ENCODE assay signal across 8 cellular contexts in genomic region chr1:16181887-16182719, GRCh38. TPM values are rescaled to one million over a fixed set of nuclear protein-coding genes. Genes with fewer than 3 reads are reported as not detected.
A peak's percentile ranks its signal among the peaks of the same experiment; 100 is the strongest.
DNase-seq lines count a peak whose midpoint lies in the region; TF ChIP-seq lines count a peak whose summit lies in the region.

No MANE protein-coding gene starts in this region.

- H3K4me1 ChIP-seq in liver (ENCODE audit: control insufficient read depth in 4 of 4, insufficient read depth in 4 of 4, low read length in 3 of 4) (peaks cover 15 to 74% (median 49%) of the 10 kb centered on the region in 4 donors), transverse colon (peaks cover 16 to 38% (median 24%) of the 10 kb centered on the region in 4 donors)

- H3K4me3 ChIP-seq in liver (ENCODE audit: low read depth in 1 of 3, low read length in 3 of 3) = no peak overlapping the region
- no peak overlapping the region for H3K4me3 ChIP-seq in transverse colon

- 51% methylated on average over 18 of the region's 18 CpGs for WGBS in liver
- 11 to 52% methylated on average over 3 to 15 of the region's 18 CpGs for WGBS in transverse colon (ENCODE audit: low coverage in 1 of 2), 2 donors

- peak in 1 of 2 donors; percentile 50 for TF ChIP-seq RAD21 in liver (IDR thresholded peaks at IDR 0.05)

- no peaks in the 10 kb centered on the region for H3K9me3 ChIP-seq in liver (ENCODE audit: control insufficient read depth in 4 of 4, low read length in 3 of 4)
- no peaks in the 10 kb centered on the region for H3K9me3 ChIP-seq in transverse colon

- H3K36me3 ChIP-seq in liver (ENCODE audit: control insufficient read depth in 4 of 4, insufficient read depth in 3 of 4, low read depth in 1 of 4, low read length in 3 of 4) (no peaks in the 10 kb centered on the region), transverse colon (no peaks in the 10 kb centered on the region)

- no peak for TF ChIP-seq EP300 in transverse colon (IDR thresholded peaks at IDR 0.05; ENCODE audit: low read depth)

- DNase-seq in HuH-7 (ENCODE audit: low spot score) (peak; percentile 71), dedifferentiated amniotic fluid mesenchymal stem cell (ENCODE audit: extremely low spot score) (peak; percentile 87), transverse colon (peak; percentile 84), NCI-H510A (lab: John Stamatoyannopoulos, UW) (no peak), NCI-H345 (lab: John Stamatoyannopoulos, UW) (no peak), DMS114 treated with DMSO at 0.1 percent for 48 hours (lab: John Stamatoyannopoulos, UW; ENCODE audit: unreplicated experiment) (no peak)
- no peak for DNase-seq in activated CD4-positive, alpha-beta T cell treated with anti-CD3 and anti-CD28 coated beads, Interleukin-2, amount 50 U/mL, for 4 hours

- peak; percentile 42 for TF ChIP-seq POLR2A in transverse colon (IDR thresholded peaks at IDR 0.05)

- TF ChIP-seq CTCF in liver (IDR thresholded peaks at IDR 0.05; ENCODE audit: low read depth, low read length, missing input control) (no peak), transverse colon (IDR thresholded peaks at IDR 0.05) (no peak)

- H3K27ac ChIP-seq in liver (ENCODE audit: low read depth in 1 of 2, low read length in 2 of 2) (peak overlapping the region; percentile 62 to 83), transverse colon (peak overlapping the region; percentile 77 to 92 (median 84))

- intact Hi-C loops in transverse colon (cut with DNase I; ENCODE audit: low total_unique reads) = no loop called here

- H3K27me3 ChIP-seq in liver (ENCODE audit: control insufficient read depth in 4 of 4, insufficient read depth in 4 of 4, low read length in 3 of 4) = no peaks in the 10 kb centered on the region
- no peaks in the 10 kb centered on the region for H3K27me3 ChIP-seq in transverse colon

- in situ Hi-C loops in transverse colon (cut with MboI; ENCODE audit: low pct_ligation_motif_present in 1 of 4, low pct_unique_long_range_greater_than_20kb in 1 of 4, low sequenced_read_pairs in 3 of 4) = loop anchor here in 1 of 4 donors (5.0 kb wide), 1 partner anchor 100 kb away; no protein-coding TSS in a partner anchor

- H3K9ac ChIP-seq in liver (ENCODE audit: low read depth in 1 of 2, low read length in 2 of 2) = no peak overlapping the region

TF ChIP-seq in liver, 16 proteins besides CTCF, POLR2A, EP300 and RAD21:
- TF ChIP-seq GABPA (IDR thresholded peaks at IDR 0.05 in 1 of 2, conservative IDR thresholded peaks at IDR 0.05 in 1 of 2) = no peak
- TF ChIP-seq HNF4G (IDR thresholded peaks at IDR 0.05) = no peak
- peak; percentile 55 for TF ChIP-seq YY1 (IDR thresholded peaks at IDR 0.05)
- TF ChIP-seq FOXA2 (IDR thresholded peaks at IDR 0.05) = no peak
- TF ChIP-seq, protein P1, sequence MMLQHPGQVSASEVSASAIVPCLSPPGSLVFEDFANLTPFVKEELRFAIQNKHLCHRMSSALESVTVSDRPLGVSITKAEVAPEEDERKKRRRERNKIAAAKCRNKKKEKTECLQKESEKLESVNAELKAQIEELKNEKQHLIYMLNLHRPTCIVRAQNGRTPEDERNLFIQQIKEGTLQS (IDR thresholded peaks at IDR 0.05) = peak; percentile 89
- TF ChIP-seq RXRA (IDR thresholded peaks at IDR 0.05) = peak; percentile 82 to 87
- peak; percentile 93 for TF ChIP-seq NR2F2 (IDR thresholded peaks at IDR 0.05)
- TF ChIP-seq EGR1 (IDR thresholded peaks at IDR 0.05; ENCODE audit: low read depth in 2 of 2) = no peak
- no peak for TF ChIP-seq ZBTB33 (IDR thresholded peaks at IDR 0.05)
- TF ChIP-seq, protein P2, sequence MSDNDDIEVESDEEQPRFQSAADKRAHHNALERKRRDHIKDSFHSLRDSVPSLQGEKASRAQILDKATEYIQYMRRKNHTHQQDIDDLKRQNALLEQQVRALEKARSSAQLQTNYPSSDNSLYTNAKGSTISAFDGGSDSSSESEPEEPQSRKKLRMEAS (IDR thresholded peaks at IDR 0.05) = no peak
- peak; percentile 41 to 53 for TF ChIP-seq HNF4A (conservative IDR thresholded peaks at IDR 0.05)
- TF ChIP-seq TAF1 (conservative IDR thresholded peaks at IDR 0.05) = no peak
- TF ChIP-seq FOXA1 (IDR thresholded peaks at IDR 0.05) = no peak
- TF ChIP-seq SP1 (IDR thresholded peaks at IDR 0.05) = peak; percentile 90
- TF ChIP-seq REST (IDR thresholded peaks at IDR 0.05) = no peak
- TF ChIP-seq JUND (IDR thresholded peaks at IDR 0.05) = peak; percentile 91 to 97

RNA-seq across cellular contexts. Expression of gene EPHA2, which starts 26.2 kb away (rescaled TPM):
- 10 to 100 TPM in 1 of 2 donors, 1 to 10 TPM in 1; 5.8 to 11.1 TPM for total RNA-seq in liver
- 1 to 10 TPM; 2.9 to 7.9 TPM for polyA plus RNA-seq in liver
- 10 to 100 TPM in 3 of 4 donors, 1 to 10 TPM in 1; 2.6 to 68.8 (median 30.5) TPM for total RNA-seq in transverse colon

RNA-seq across cellular contexts. Expression of gene ARHGEF19, which starts 30.3 kb away (rescaled TPM):
- total RNA-seq in liver (1 to 10 TPM in 1 of 2 donors, under 1 TPM in 1; 0.79 to 3.0 TPM), transverse colon (10 to 100 TPM in 2 of 4 donors, 1 to 10 TPM in 2; 5.7 to 46.8 (median 10.8) TPM)
- 1 to 10 TPM; 1.9 to 3.2 TPM for polyA plus RNA-seq in liver

RNA-seq across cellular contexts. Expression of gene CPLANE2, which starts 54.9 kb away (rescaled TPM):
- 1 to 10 TPM; 2.5 to 2.7 TPM for total RNA-seq in liver
- polyA plus RNA-seq in liver = 1 to 10 TPM in 1 of 2 donors, under 1 TPM in 1; 0.96 to 2.4 TPM
- total RNA-seq in transverse colon = 10 to 100 TPM in 1 of 4 donors, 1 to 10 TPM in 2, under 1 TPM in 1; 0.60 to 12.3 (median 4.3) TPM

Comparison
In these comparisons a context has a peak if more than half of its experiments do, and no peak if none do; other contexts are left out.
1. DNase-seq: peak in HuH-7 (single experiment), dedifferentiated amniotic fluid mesenchymal stem cell (single experiment) and transverse colon (single experiment); none in NCI-H510A (single experiment), activated CD4-positive, alpha-beta T cell treated with anti-CD3 and anti-CD28 coated beads, Interleukin-2, amount 50 U/mL, for 4 hours (0 of 2), NCI-H345 (single experiment) and DMS114 treated with DMSO at 0.1 percent for 48 hours (single experiment).